12 cellular contexts compared by ENCODE assay signal in genomic region chr1:41611932-41612450, GRCh38.
"Had no signal": no experiment of that assay in that cellular context is flagged by ENCODE, and none has a peak within 500 bp of the region (broad histone marks: within the 10 kb centered on the region; RNA-seq: fewer than 3 reads in every experiment).

No MANE protein-coding gene starts in this region.

- H3K27ac ChIP-seq: breast epithelium, esophagus squamous epithelium, ovary, tibial artery had no signal

- H3K4me3 ChIP-seq: breast epithelium, esophagus squamous epithelium, ovary, tibial artery had no signal

- H3K9me3 ChIP-seq: breast epithelium, esophagus squamous epithelium, ovary, tibial artery had no signal

- DNase-seq: activated CD4-positive, alpha-beta T cell treated with anti-CD3 and anti-CD28 coated beads for 1 hour; activated T-cell treated with anti-CD3 and anti-CD28 coated beads, Interleukin-2, amount 50 U/mL, for 1 hour; anterior cingulate cortex; dermis blood vessel endothelial cell; esophagus squamous epithelium; foreskin fibroblast; glutamatergic neuron; ovary; stimulated activated CD4-positive, alpha-beta T cell treated with anti-CD3 and anti-CD28 coated beads, Interleukin-4, amount 100 ng/mL, for 24 hours; T1000; tibial artery had no signal

- H3K27me3 ChIP-seq: breast epithelium, esophagus squamous epithelium, ovary, tibial artery had no signal

- H3K36me3 ChIP-seq: breast epithelium, esophagus squamous epithelium, ovary, tibial artery had no signal
